26 cellular contexts compared by ENCODE assay signal in genomic region chr10:49217645-49218044, GRCh38. TPM values are rescaled to one million over a fixed set of nuclear protein-coding genes. Genes with fewer than 3 reads are reported as not detected.
DNase-seq lines count a peak whose midpoint lies in the region; ATAC-seq, FAIRE-seq and TF ChIP-seq lines count a peak whose summit lies in the region.
"Had no signal": no experiment of that assay in that cellular context is flagged by ENCODE, and none has a peak within 500 bp of the region (broad histone marks: within the 10 kb centered on the region; RNA-seq: fewer than 3 reads in every experiment).

No MANE protein-coding gene starts in this region.

- CTCF ChIA-PET in K562 (lab: Yijun Ruan, JAX; ENCODE audit: low intra/inter-chr PET ratio): no interaction called here

- H4K20me1 ChIP-seq in K562 (replicated peaks; ENCODE audit: control insufficient read depth, insufficient read depth, low read length): no peaks in the 10 kb centered on the region
- H4K20me1 ChIP-seq: BLaER1 treated with 17β-estradiol and CSF1 and Interleukin-3, amounts not matched to agents 10 nM and 100 nM had no signal

- H3K9me3 Mint-ChIP-seq in immature natural killer cell: no peaks in the 10 kb centered on the region
- no peaks in the 10 kb centered on the region for H3K9me3 Mint-ChIP-seq in natural killer cell treated with Interleukin-12 subunit alpha and Interleukin-12 subunit beta and Interleukin-15 and Interleukin-18, amount 100 ng/mL, for 72 hours
- H3K9me3 Mint-ChIP-seq in activated naive CD8-positive, alpha-beta T cell treated with anti-CD3 and anti-CD28 coated beads for 36 hours: no peaks in the 10 kb centered on the region
- H3K9me3 Mint-ChIP-seq: CD4-positive, alpha-beta T cell; CD8-positive, alpha-beta T cell had no signal

- no peaks in the 10 kb centered on the region for H3K9me3 ChIP-seq in K562 (replicated peaks; ENCODE audit: control insufficient read depth, insufficient read depth, low read depth, low read length)
- H3K9me3 ChIP-seq in trophoblast cell (ENCODE audit: insufficient read depth, low read depth, low read length): no peaks in the 10 kb centered on the region
- H3K9me3 ChIP-seq: A549, Caco-2 had no signal

- H4K91ac ChIP-seq in trophoblast cell (ENCODE audit: low read depth, low read length): no peak overlapping the region

- H4K12ac ChIP-seq in trophoblast cell (ENCODE audit: low read depth, low read length): no peak overlapping the region

- no peak for TF ChIP-seq POLR2A in K562 (conservative IDR thresholded peaks at IDR 0.05)

- H3K36me3 ChIP-seq in K562 (ENCODE audit: control insufficient read depth, insufficient read depth, low read length): no peaks in the 10 kb centered on the region
- no peaks in the 10 kb centered on the region for H3K36me3 ChIP-seq in trophoblast cell (ENCODE audit: control insufficient read depth in 1 of 2, insufficient read depth in 2 of 2, low read length in 2 of 2)
- H3K36me3 ChIP-seq: BLaER1 treated with 17β-estradiol and CSF1 and Interleukin-3, amounts not matched to agents 10 nM and 100 nM had no signal

- WGBS in K562 (ENCODE audit: insufficient coverage, low coverage, missing lambda C conversion rate): 9% methylated on average over 2 of the region's 2 CpGs
- no CpG with 5 or more reads among the region's 2 CpGs for WGBS in trophoblast cell (ENCODE audit: extremely low coverage, insufficient coverage, insufficient read length)

- H3K14ac ChIP-seq in trophoblast cell (ENCODE audit: low read length): no peak overlapping the region

- peaks cover 23 to 26% of the 10 kb centered on the region in 2 donors for H3K4me1 Mint-ChIP-seq in immature natural killer cell
- H3K4me1 Mint-ChIP-seq in natural killer cell treated with Interleukin-12 subunit alpha and Interleukin-12 subunit beta and Interleukin-15 and Interleukin-18, amount 100 ng/mL, for 72 hours (ENCODE audit: low read depth in 2 of 2): peaks cover 12 to 20% of the 10 kb centered on the region in 2 donors
- H3K4me1 Mint-ChIP-seq in activated naive CD8-positive, alpha-beta T cell treated with anti-CD3 and anti-CD28 coated beads for 36 hours: peaks cover 4% of the 10 kb centered on the region

- no peaks in the 10 kb centered on the region for H3K79me1 ChIP-seq in trophoblast cell (ENCODE audit: low read length)

- H3K27me3 Mint-ChIP-seq in immature natural killer cell (ENCODE audit: low read depth in 3 of 3): peaks cover 0 to 7% (median 4%) of the 10 kb centered on the region in 3 donors
- H3K27me3 Mint-ChIP-seq in natural killer cell treated with Interleukin-12 subunit alpha and Interleukin-12 subunit beta and Interleukin-15 and Interleukin-18, amount 100 ng/mL, for 72 hours: no peaks in the 10 kb centered on the region
- H3K27me3 Mint-ChIP-seq in activated naive CD8-positive, alpha-beta T cell treated with anti-CD3 and anti-CD28 coated beads for 36 hours: peaks cover 42% of the 10 kb centered on the region

- no peak overlapping the region for H3K4me2 ChIP-seq in K562 (ENCODE audit: insufficient read depth, low read length)
- no peak overlapping the region for H3K4me2 ChIP-seq in trophoblast cell (ENCODE audit: low read length)
- H3K4me2 ChIP-seq: A549; BLaER1 treated with 17β-estradiol and CSF1 and Interleukin-3, amounts not matched to agents 10 nM and 100 nM had no signal

- no TSS peak for BruUV-seq in K562 (replicated peaks; lab: Mats Ljungman, UMichigan)

- H3K4me3 Mint-ChIP-seq in immature natural killer cell: peak overlapping the region in 4 of 5 donors; percentile 33 to 66 (median 53)
- peak overlapping the region; percentile 30 for H3K4me3 Mint-ChIP-seq in natural killer cell treated with Interleukin-12 subunit alpha and Interleukin-12 subunit beta and Interleukin-15 and Interleukin-18, amount 100 ng/mL, for 72 hours
- H3K4me3 Mint-ChIP-seq in activated naive CD8-positive, alpha-beta T cell treated with anti-CD3 and anti-CD28 coated beads for 36 hours: no peak overlapping the region
- H3K4me3 Mint-ChIP-seq: B cell; CD4-positive, alpha-beta T cell; CD8-positive, alpha-beta T cell had no signal

- DNase-seq in K562 (ENCODE audit: extremely low read depth in 1 of 4, low spot score in 3 of 4) (peak; percentile 50 to 66 (median 59)), immature natural killer cell (no peak), trophoblast cell (no peak), superior temporal gyrus (ENCODE audit: extremely low spot score) (no peak), left lobe of liver (ENCODE audit: low spot score) (no peak), ecto neural progenitor cell (ENCODE audit: low spot score) (no peak)
- DNase-seq in natural killer cell treated with Interleukin-12 subunit alpha and Interleukin-12 subunit beta and Interleukin-15 and Interleukin-18, amount 100 ng/mL, for 72 hours (ENCODE audit: low spot score): no peak
- DNase-seq in activated naive CD8-positive, alpha-beta T cell treated with anti-CD3 and anti-CD28 coated beads for 36 hours: no peak
- DNase-seq: AML-193; Caco-2; Calu3; CD4-positive, alpha-beta T cell; CD8-positive, alpha-beta T cell; DMS79 treated with DMSO at 0.1 percent for 48 hours; GF-D8 had no signal

- H2AFZ ChIP-seq in K562 (ENCODE audit: low read depth, low read length) (peak overlapping the region; percentile 79), trophoblast cell (ENCODE audit: insufficient read depth, low read length, poor library complexity) (no peak overlapping the region)

- 0 out of 4 replicates have a peak, but pooled peaks of 1 of the 2 experiments have one; percentile 1 for TF ChIP-seq RAD21 in K562 (CRISPR knock-in tag; conservative IDR thresholded peaks at IDR 0.05 in 1 of 2, IDR thresholded peaks at IDR 0.05 in 1 of 2)

- peak in 1 of 3 experiments; percentile 3; a peak in 1 of 6 replicates for TF ChIP-seq CTCF in K562 (IDR thresholded peaks at IDR 0.05 in 2 of 3, conservative IDR thresholded peaks at IDR 0.05 in 1 of 3; ENCODE audit: insufficient read depth in 2 of 3, low read depth in 1 of 3, low read length in 3 of 3)

- no peak overlapping the region for H2AK5ac ChIP-seq in trophoblast cell (ENCODE audit: low read length)

- H3K4me1 ChIP-seq in K562 (replicated peaks in 1 of 2; ENCODE audit: control insufficient read depth in 2 of 2, insufficient read depth in 2 of 2, low read length in 2 of 2): peaks cover 8 to 17% of the 10 kb centered on the region in 2 experiments; a peak in 3 of 5 replicates
- H3K4me1 ChIP-seq in trophoblast cell (ENCODE audit: control insufficient read depth in 1 of 2, insufficient read depth in 2 of 2, low read length in 2 of 2): no peaks in the 10 kb centered on the region
- H3K4me1 ChIP-seq: A549, Caco-2 had no signal

- H3K9ac ChIP-seq in K562 (ENCODE audit: insufficient read depth in 1 of 2, low read depth in 2 of 2, low read length in 2 of 2): no peak overlapping the region
- peak overlapping the region; percentile 62 for H3K9ac ChIP-seq in trophoblast cell (ENCODE audit: low read length)
- H3K9ac ChIP-seq: BLaER1 treated with 17β-estradiol and CSF1 and Interleukin-3, amounts not matched to agents 10 nM and 100 nM had no signal

- POLR2A ChIA-PET in K562 (lab: Yijun Ruan, JAX): interaction anchor here (1.2 kb wide), 3 partner anchors 10 to 77 kb away, joined by 3 to 4 read pairs (median 3); no protein-coding TSS in a partner anchor

- H2BK5ac ChIP-seq in trophoblast cell (ENCODE audit: low read depth, low read length, poor library complexity): no peak overlapping the region

- no peak overlapping the region for H3K4ac ChIP-seq in trophoblast cell (ENCODE audit: low read depth, low read length)

- no peak overlapping the region for H4K8ac ChIP-seq in trophoblast cell (ENCODE audit: low read depth, low read length)

- no peaks in the 10 kb centered on the region for H3K27me3 ChIP-seq in K562 (ENCODE audit: control insufficient read depth in 2 of 2, insufficient read depth in 2 of 2, low read length in 2 of 2)
- H3K27me3 ChIP-seq in trophoblast cell (ENCODE audit: insufficient read depth, low read length): no peaks in the 10 kb centered on the region
- H3K27me3 ChIP-seq: BLaER1 treated with 17β-estradiol and CSF1 and Interleukin-3, amounts not matched to agents 10 nM and 100 nM had no signal

- no peak overlapping the region for H3K23ac ChIP-seq in trophoblast cell (ENCODE audit: low read length)

- in situ Hi-C loops in K562 (cut with MboI): no loop called here

- H3K18ac ChIP-seq in trophoblast cell (ENCODE audit: low read length): no peak overlapping the region

- no peak overlapping the region for H3K27ac ChIP-seq in K562 (ENCODE audit: extremely low read depth, low read depth, low read length)
- H3K27ac ChIP-seq in trophoblast cell (ENCODE audit: low read depth, low read length): no peak overlapping the region
- H3K27ac ChIP-seq: 22Rv1; A549; BLaER1 treated with 17β-estradiol and CSF1 and Interleukin-3, amounts not matched to agents 10 nM and 100 nM; C4-2B had no signal

- ATAC-seq in K562 (peak; percentile 73), left lobe of liver (no peak)
- ATAC-seq in natural killer cell treated with Interleukin-12 subunit alpha and Interleukin-12 subunit beta and Interleukin-15 and Interleukin-18, amount 100 ng/mL, for 72 hours: no peak
- ATAC-seq: CD8-positive, alpha-beta T cell had no signal

- H2BK12ac ChIP-seq in trophoblast cell (ENCODE audit: low read length): no peak overlapping the region

- no peak overlapping the region for H2BK120ac ChIP-seq in trophoblast cell (ENCODE audit: insufficient read depth, low read length, poor library complexity)

- no peaks in the 10 kb centered on the region for H3K79me2 ChIP-seq in K562 (ENCODE audit: control insufficient read depth, insufficient read depth, low read length)
- no peaks in the 10 kb centered on the region for H3K79me2 ChIP-seq in trophoblast cell (ENCODE audit: control insufficient read depth, insufficient read depth, low read length, poor library complexity)

- peak; percentile 81 for FAIRE-seq in K562 (lab: Jason Lieb, UNC)
- FAIRE-seq: A549, D721Med, G401.6, GM12891, GM19239 had no signal

- intact Hi-C loops in K562 (cut with micrococcal nuclease): loop anchor here (2.0 to 5.0 kb wide), 4 partner anchors 53 to 295 kb away; no protein-coding TSS in a partner anchor

- peak overlapping the region in 5 of 6 donors; percentile 35 to 84 (median 63) for H3K27ac Mint-ChIP-seq in immature natural killer cell
- peak overlapping the region; percentile 31 to 43 for H3K27ac Mint-ChIP-seq in natural killer cell treated with Interleukin-12 subunit alpha and Interleukin-12 subunit beta and Interleukin-15 and Interleukin-18, amount 100 ng/mL, for 72 hours
- no peak overlapping the region for H3K27ac Mint-ChIP-seq in activated naive CD8-positive, alpha-beta T cell treated with anti-CD3 and anti-CD28 coated beads for 36 hours
- H3K27ac Mint-ChIP-seq: B cell; CD4-positive, alpha-beta T cell; CD8-positive, alpha-beta T cell had no signal

- H3K9me1 ChIP-seq in K562 (ENCODE audit: control insufficient read depth, insufficient read depth, low read length): no peaks in the 10 kb centered on the region

- no peaks in the 10 kb centered on the region for H3K36me3 Mint-ChIP-seq in immature natural killer cell
- H3K36me3 Mint-ChIP-seq in natural killer cell treated with Interleukin-12 subunit alpha and Interleukin-12 subunit beta and Interleukin-15 and Interleukin-18, amount 100 ng/mL, for 72 hours: no peaks in the 10 kb centered on the region
- H3K36me3 Mint-ChIP-seq in activated naive CD8-positive, alpha-beta T cell treated with anti-CD3 and anti-CD28 coated beads for 36 hours: no peaks in the 10 kb centered on the region
- H3K36me3 Mint-ChIP-seq: CD8-positive, alpha-beta T cell had no signal

- no peak for TF ChIP-seq EP300 in K562 (IDR thresholded peaks at IDR 0.05; ENCODE audit: low read length)

- H3K4me3 ChIP-seq in K562 (no peak overlapping the region), trophoblast cell (ENCODE audit: low read depth, low read length) (no peak overlapping the region)
- H3K4me3 ChIP-seq: A549; BLaER1 treated with 17β-estradiol and CSF1 and Interleukin-3, amounts not matched to agents 10 nM and 100 nM had no signal

RNA-seq across cellular contexts. Expression of gene TMEM273, which starts 29.5 kb away (rescaled TPM):
- total RNA-seq in K562 (2011; cell fraction: chromatin; rRNA removed; ENCODE audit: low replicate concordance): 81.2 and 118 TPM in 2 replicates
- total RNA-seq in K562 (2011; cell fraction: nucleolus; rRNA removed): 54.2 and 60.0 TPM in 2 replicates
- total RNA-seq in K562 (2011; cell fraction: nucleoplasm; rRNA removed): 86.6 and 86.7 TPM in 2 replicates
- total RNA-seq in K562 (2014; rRNA removed): 93.1 and 94.3 TPM in 2 replicates
- total RNA-seq in K562 (2014; rRNA removed; fragmentation: Illumina TruSeq; extraction: Trizol): 72.3 and 78.7 TPM in 2 replicates
- total RNA-seq in K562 (2015; rRNA removed; fragmentation: Illumina TruSeq; extraction: Trizol): 90.7 and 95.6 TPM in 2 replicates
- total RNA-seq in K562 (2021): 63.1 and 64.3 TPM in 2 replicates
- polyA plus RNA-seq in K562 (2011; rRNA removed): 38.9 and 39.2 TPM in 2 replicates
- 28.1 and 37.9 TPM in 2 replicates for polyA plus RNA-seq in K562 (2011; cell fraction: cytosol; rRNA removed)
- polyA plus RNA-seq in K562 (2011; cell fraction: nucleus; rRNA removed): 97.0 and 101 TPM in 2 replicates
- 161 and 239 TPM in 2 replicates for polyA plus RNA-seq in K562 (2012)
- 126 and 127 TPM in 2 replicates for polyA plus RNA-seq in K562 (2014; fragmentation: Illumina TruSeq; extraction: Trizol)
- polyA plus RNA-seq in K562 (2014; fragmentation: Nextera tagmentation; extraction: Ambion mirVana): 100 to 1,000 TPM in 1 of 2 experiments, 10 to 100 TPM in 1; 97.3 to 102 TPM
- polyA plus RNA-seq in K562 (2014; rRNA removed): 131 and 145 TPM in 2 replicates
- polyA minus RNA-seq in K562 (2011; rRNA and poly(A)+ RNA removed): 30.9 and 33.2 TPM in 2 replicates
- 9.6 and 10.0 TPM in 2 replicates for polyA minus RNA-seq in K562 (2011; cell fraction: cytosol; rRNA and poly(A)+ RNA removed)
- 24.1 and 32.7 TPM in 2 replicates for polyA minus RNA-seq in K562 (2011; cell fraction: nucleus; rRNA and poly(A)+ RNA removed)
- polyA plus RNA-seq in immature natural killer cell: 100 to 1,000 TPM in 1 of 3 donors, 10 to 100 TPM in 2; 23.4 to 114 (median 47.0) TPM
- 10 to 100 TPM; 13.2 to 86.0 TPM for total RNA-seq in natural killer cell treated with Interleukin-12 subunit alpha and Interleukin-12 subunit beta and Interleukin-15 and Interleukin-18, amount 100 ng/mL, for 72 hours
- 0.07 and 0.15 TPM in 2 replicates for polyA plus RNA-seq in trophoblast cell (2013)
- 1.9 TPM for total RNA-seq in left lobe of liver
- under 1 TPM; 0.76 to 0.80 TPM for total RNA-seq in activated naive CD8-positive, alpha-beta T cell treated with anti-CD3 and anti-CD28 coated beads for 36 hours
- total RNA-seq: A172, Caco-2, Calu3 had no signal
- polyA plus RNA-seq: A549, BJ had no signal

Comparison
In these comparisons a context has a peak if more than half of its experiments do, and no peak if none do; other contexts are left out.
1. DNase-seq: peak in K562 (4 of 4); none in immature natural killer cell (0 of 3), natural killer cell treated with Interleukin-12 subunit alpha and Interleukin-12 subunit beta and Interleukin-15 and Interleukin-18, amount 100 ng/mL, for 72 hours (single experiment), trophoblast cell (0 of 2), superior temporal gyrus (single experiment), left lobe of liver (single experiment), activated naive CD8-positive, alpha-beta T cell treated with anti-CD3 and anti-CD28 coated beads for 36 hours (single experiment) and ecto neural progenitor cell (single experiment).